In the genomic region with DNA sequence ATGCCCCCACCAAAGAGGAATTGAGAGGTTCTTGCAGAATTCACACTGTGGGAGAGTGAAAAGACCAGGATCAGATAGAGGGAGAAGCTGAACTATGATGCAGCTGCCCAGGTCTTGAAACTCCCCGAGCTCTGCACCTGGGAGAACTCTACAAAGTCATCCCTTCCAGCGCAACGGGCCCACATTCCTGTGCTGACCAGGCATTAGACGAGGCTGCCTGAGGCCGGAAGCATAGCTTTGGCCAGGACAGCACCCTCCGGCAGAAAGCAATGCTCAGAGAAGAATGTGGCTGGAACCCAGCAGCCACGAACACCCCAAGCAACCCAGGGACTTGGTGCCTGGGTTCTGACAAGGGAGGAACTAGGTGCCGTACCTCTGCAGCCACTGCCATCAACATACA, we compare ENCODE assay signal across 23 cellular contexts.
"Had no signal": no experiment of that assay in that cellular context is flagged by ENCODE, and none has a peak within 500 bp of the region (broad histone marks: within the 10 kb centered on the region; RNA-seq: fewer than 3 reads in every experiment).

No MANE protein-coding gene starts in this region.

- H3K9me3 ChIP-seq: Peyer's patch, SJSA1 had no signal

- DNase-seq: MV-4-11; NCI-H1048; NCI-H1105; NCI-H1417; NCI-H146; NCI-H1694 treated with DMSO at 0.1 percent for 48 hours; NCI-H1930; NCI-H2081; NCI-H2107; NCI-H2227 treated with DMSO at 0.1 percent for 48 hours; NCI-H524; NCI-H526 treated with DMSO at 0.1 percent for 48 hours; NCI-H748 treated with DMSO at 0.1 percent for 48 hours; NK-92 treated with Interleukin-12 subunit alpha and Interleukin-12 subunit beta, amount 100 ng/mL, for 24 hours; PC-3; Peyer's patch; Right ventricle myocardium superior; SIG-M5 had no signal

- H3K4me3 Mint-ChIP-seq: IgD-negative memory B cell had no signal

- ATAC-seq: K562, PC-3 had no signal

- H3K27me3 Mint-ChIP-seq: IgD-negative memory B cell had no signal

- H3K4me3 ChIP-seq: K562, Peyer's patch, SJSA1, SK-N-MC had no signal

- H3K27ac ChIP-seq: HL-60, Peyer's patch, SJSA1, SK-N-MC had no signal

- H3K36me3 Mint-ChIP-seq: IgD-negative memory B cell had no signal

- H3K4me1 Mint-ChIP-seq: IgD-negative memory B cell had no signal

- H3K4me1 ChIP-seq: Peyer's patch, SJSA1 had no signal

- H3K27me3 ChIP-seq: Peyer's patch, SJSA1 had no signal

- H3K36me3 ChIP-seq: Peyer's patch, SJSA1 had no signal

- H3K27ac Mint-ChIP-seq: IgD-negative memory B cell had no signal
